Comparison of ENCODE assay signal across 20 cellular contexts in genomic region chr5:169280696-169281095, GRCh38.
"Had no signal": no experiment of that assay in that cellular context is flagged by ENCODE, and none has a peak within 500 bp of the region (broad histone marks: within the 10 kb centered on the region; RNA-seq: fewer than 3 reads in every experiment).

No MANE protein-coding gene starts in this region.

- H3K4me1 ChIP-seq: left lung, psoas muscle, spleen, tibial nerve, uterus had no signal

- H3K9me3 ChIP-seq: lower lobe of right lung, psoas muscle had no signal

- H3K9ac ChIP-seq: parathyroid adenoma had no signal

- H3K27ac ChIP-seq: left lung, lower lobe of right lung, parathyroid adenoma, psoas muscle, sigmoid colon, spleen, tibial nerve, uterus had no signal

- DNase-seq: kidney; left colon; left lung; lower lobe of right lung; mammary epithelial cell; mesenchymal stem cell; naive B cell; natural killer cell; nucleus accumbens; psoas muscle; sigmoid colon; small intestine; spleen; stimulated activated CD4-positive, alpha-beta T cell treated with anti-CD3 and anti-CD28 coated beads, Interleukin-4, amount 100 ng/mL, for 24 hours; stimulated activated naive CD4-positive, alpha-beta T cell treated with Interleukin-2 at 50 U/mL for 16 hours; stimulated activated naive CD8-positive, alpha-beta T cell treated with anti-CD3 and anti-CD28 coated beads, Interleukin-15, amount 100 ng/mL, for 72 hours had no signal

- H3K36me3 ChIP-seq: left lung, lower lobe of right lung, spleen, tibial nerve, uterus had no signal

- FAIRE-seq: kidney, small intestine had no signal

- ATAC-seq: left colon; left lung; lower lobe of right lung; natural killer cell; psoas muscle; stimulated activated effector memory CD8-positive, alpha-beta T cell treated with anti-CD3 and anti-CD28 coated beads, Interleukin-12 subunit alpha, Interleukin-12 subunit beta, amount 100 ng/mL, for 72 hours; stimulated activated naive CD8-positive, alpha-beta T cell treated with anti-CD3 and anti-CD28 coated beads, Interleukin-15, amount 100 ng/mL, for 72 hours had no signal

- H3K4me3 ChIP-seq: left lung, lower lobe of right lung, psoas muscle, sigmoid colon, spleen, tibial nerve, uterus had no signal

- H2AFZ ChIP-seq: parathyroid adenoma had no signal

- H3K27me3 ChIP-seq: left lung, sigmoid colon, spleen, tibial nerve, uterus had no signal
